In the genomic region with DNA sequence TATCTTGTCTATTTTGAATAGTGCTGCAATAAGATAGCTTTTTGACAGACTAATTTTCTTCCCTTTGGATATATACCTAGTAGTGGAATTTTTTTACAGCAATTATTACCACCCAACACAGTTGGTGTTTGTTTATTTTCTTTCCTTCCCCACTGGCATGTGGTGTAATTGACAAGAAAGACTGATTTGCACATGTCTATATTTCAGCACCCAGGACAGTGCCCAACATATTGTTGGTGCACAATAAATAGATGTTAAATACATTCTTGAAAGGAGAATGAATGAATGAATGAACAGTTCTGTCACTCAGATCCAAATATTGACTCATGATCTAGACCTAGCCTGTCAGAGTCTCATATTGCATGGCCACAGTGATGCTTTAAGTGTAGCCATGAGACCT, we compare ENCODE assay signal across 18 cellular contexts.
DNase-seq lines count a peak whose midpoint lies in the region; ATAC-seq and TF ChIP-seq lines count a peak whose summit lies in the region.
"Had no signal": no experiment of that assay in that cellular context is flagged by ENCODE, and none has a peak within 500 bp of the region (broad histone marks: within the 10 kb centered on the region; RNA-seq: fewer than 3 reads in every experiment).

No MANE protein-coding gene starts in this region.

- H2AFZ ChIP-seq in GM23248 = no peak overlapping the region

- H4K20me1 ChIP-seq in GM23248 (ENCODE audit: insufficient read depth) = no peaks in the 10 kb centered on the region

- H3K4me2 ChIP-seq in GM23248 (ENCODE audit: unreplicated experiment) = no peak overlapping the region

- ATAC-seq in GM21786 (IDR thresholded peaks at IDR 0.05; ENCODE audit: unreplicated experiment) = no peak
- ATAC-seq: left lobe of liver, psoas muscle had no signal

- H3K9me2 ChIP-seq in GM23248 (ENCODE audit: insufficient read depth) = no peaks in the 10 kb centered on the region

- TF ChIP-seq CTCF in cardiac fibroblast (IDR thresholded peaks at IDR 0.05; ENCODE audit: low read depth, low read length) = no peak

- no peak overlapping the region for H3K4me3 ChIP-seq in GM23248
- no peak overlapping the region for H3K4me3 ChIP-seq in cardiac fibroblast (replicated peaks in 1 of 2; ENCODE audit: low read depth in 2 of 2, low read length in 2 of 2)
- H3K4me3 ChIP-seq: psoas muscle, thyroid gland had no signal

- peak; percentile 36 for DNase-seq in GM23248
- DNase-seq in NCI-H226 = peak; percentile 1
- DNase-seq in cardiac fibroblast (ENCODE audit: low read depth in 2 of 2) = peak; percentile 20 to 45
- peak; percentile 58 for DNase-seq in myocyte (ENCODE audit: low read depth)
- DNase-seq in NCI-H748 (lab: John Stamatoyannopoulos, UW; ENCODE audit: unreplicated experiment) = no peak
- DNase-seq in middle frontal gyrus (ENCODE audit: extremely low spot score, low spot score) = no peak
- DNase-seq: activated B cell treated with CpG ODN at 0.5 μM for 24 hours; activated CD8-positive, alpha-beta memory T cell treated with anti-CD3 and anti-CD28 coated beads, Interleukin-2, amount 50 U/mL, for 4 hours; activated naive CD4-positive, alpha-beta T cell treated with anti-CD3 and anti-CD28 coated beads, Interleukin-2, amount 10 ng/mL, durations not matched to agents 7 days and 5 days; CD4-positive, CD25-positive, alpha-beta regulatory T cell; cerebellar nuclear complex; naive B cell; NCI-H1092; psoas muscle; stimulated activated CD4-positive, alpha-beta T cell treated with anti-CD3 and anti-CD28 coated beads, Interleukin-1b, Interleukin-23, amount 100 ng/mL, for 48 hours; thyroid gland had no signal

- no peak overlapping the region for H3K9ac ChIP-seq in GM23248

- H3K79me2 ChIP-seq in GM23248 (ENCODE audit: insufficient read depth) = no peaks in the 10 kb centered on the region

- H3K9me3 ChIP-seq in GM23248 (ENCODE audit: low read depth) = no peaks in the 10 kb centered on the region
- H3K9me3 ChIP-seq: psoas muscle, thyroid gland had no signal

- in situ Hi-C loops in GM23248 (cut with MboI) = no loop called here

- no peaks in the 10 kb centered on the region for H3K4me1 ChIP-seq in GM23248 (ENCODE audit: insufficient read depth)
- H3K4me1 ChIP-seq: thyroid gland had no signal

- no peaks in the 10 kb centered on the region for H3K36me3 ChIP-seq in GM23248 (ENCODE audit: low read depth)
- H3K36me3 ChIP-seq: thyroid gland had no signal

- H3K27ac ChIP-seq in GM23248 = no peak overlapping the region
- H3K27ac ChIP-seq: psoas muscle, thyroid gland had no signal

- H3F3A ChIP-seq in GM23248 (ENCODE audit: insufficient read depth) = no peaks in the 10 kb centered on the region

- H3K27me3 ChIP-seq in GM23248 (replicated peaks; ENCODE audit: insufficient read depth) = no peaks in the 10 kb centered on the region
- H3K27me3 ChIP-seq: thyroid gland had no signal

Comparison
In these comparisons a context has a peak if more than half of its experiments do, and no peak if none do; other contexts are left out.
1. DNase-seq: peak in GM23248 (single experiment), NCI-H226 (single experiment), cardiac fibroblast (2 of 2) and myocyte (single experiment); none in NCI-H748 (single experiment) and middle frontal gyrus (single experiment).